In the genomic region with DNA sequence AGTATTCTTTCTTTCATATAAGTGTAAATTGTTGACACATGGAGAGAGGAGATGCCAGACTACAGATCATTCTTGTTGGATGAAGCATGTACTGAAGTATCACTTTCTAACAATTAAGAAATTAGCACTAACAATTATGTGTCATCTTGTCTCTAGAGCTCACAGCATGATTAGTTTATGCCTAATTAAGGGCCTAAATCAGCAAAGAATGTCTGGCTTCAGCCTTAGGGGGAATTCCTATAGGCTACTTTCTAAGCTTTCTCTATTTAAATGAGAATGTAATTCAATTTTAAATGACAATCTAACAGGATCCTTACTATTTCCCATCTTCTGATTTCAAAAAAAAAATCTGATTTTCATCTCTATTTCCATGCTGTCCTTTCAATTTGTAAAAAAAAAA, we compare ENCODE assay signal across 1 cellular context.
TF ChIP-seq lines count a peak whose summit lies in the region.

No MANE protein-coding gene starts in this region.

TF ChIP-seq in H1, 55 proteins besides CTCF, POLR2A, EP300 and RAD21 (continued from another document):
- TF ChIP-seq, protein P1, sequence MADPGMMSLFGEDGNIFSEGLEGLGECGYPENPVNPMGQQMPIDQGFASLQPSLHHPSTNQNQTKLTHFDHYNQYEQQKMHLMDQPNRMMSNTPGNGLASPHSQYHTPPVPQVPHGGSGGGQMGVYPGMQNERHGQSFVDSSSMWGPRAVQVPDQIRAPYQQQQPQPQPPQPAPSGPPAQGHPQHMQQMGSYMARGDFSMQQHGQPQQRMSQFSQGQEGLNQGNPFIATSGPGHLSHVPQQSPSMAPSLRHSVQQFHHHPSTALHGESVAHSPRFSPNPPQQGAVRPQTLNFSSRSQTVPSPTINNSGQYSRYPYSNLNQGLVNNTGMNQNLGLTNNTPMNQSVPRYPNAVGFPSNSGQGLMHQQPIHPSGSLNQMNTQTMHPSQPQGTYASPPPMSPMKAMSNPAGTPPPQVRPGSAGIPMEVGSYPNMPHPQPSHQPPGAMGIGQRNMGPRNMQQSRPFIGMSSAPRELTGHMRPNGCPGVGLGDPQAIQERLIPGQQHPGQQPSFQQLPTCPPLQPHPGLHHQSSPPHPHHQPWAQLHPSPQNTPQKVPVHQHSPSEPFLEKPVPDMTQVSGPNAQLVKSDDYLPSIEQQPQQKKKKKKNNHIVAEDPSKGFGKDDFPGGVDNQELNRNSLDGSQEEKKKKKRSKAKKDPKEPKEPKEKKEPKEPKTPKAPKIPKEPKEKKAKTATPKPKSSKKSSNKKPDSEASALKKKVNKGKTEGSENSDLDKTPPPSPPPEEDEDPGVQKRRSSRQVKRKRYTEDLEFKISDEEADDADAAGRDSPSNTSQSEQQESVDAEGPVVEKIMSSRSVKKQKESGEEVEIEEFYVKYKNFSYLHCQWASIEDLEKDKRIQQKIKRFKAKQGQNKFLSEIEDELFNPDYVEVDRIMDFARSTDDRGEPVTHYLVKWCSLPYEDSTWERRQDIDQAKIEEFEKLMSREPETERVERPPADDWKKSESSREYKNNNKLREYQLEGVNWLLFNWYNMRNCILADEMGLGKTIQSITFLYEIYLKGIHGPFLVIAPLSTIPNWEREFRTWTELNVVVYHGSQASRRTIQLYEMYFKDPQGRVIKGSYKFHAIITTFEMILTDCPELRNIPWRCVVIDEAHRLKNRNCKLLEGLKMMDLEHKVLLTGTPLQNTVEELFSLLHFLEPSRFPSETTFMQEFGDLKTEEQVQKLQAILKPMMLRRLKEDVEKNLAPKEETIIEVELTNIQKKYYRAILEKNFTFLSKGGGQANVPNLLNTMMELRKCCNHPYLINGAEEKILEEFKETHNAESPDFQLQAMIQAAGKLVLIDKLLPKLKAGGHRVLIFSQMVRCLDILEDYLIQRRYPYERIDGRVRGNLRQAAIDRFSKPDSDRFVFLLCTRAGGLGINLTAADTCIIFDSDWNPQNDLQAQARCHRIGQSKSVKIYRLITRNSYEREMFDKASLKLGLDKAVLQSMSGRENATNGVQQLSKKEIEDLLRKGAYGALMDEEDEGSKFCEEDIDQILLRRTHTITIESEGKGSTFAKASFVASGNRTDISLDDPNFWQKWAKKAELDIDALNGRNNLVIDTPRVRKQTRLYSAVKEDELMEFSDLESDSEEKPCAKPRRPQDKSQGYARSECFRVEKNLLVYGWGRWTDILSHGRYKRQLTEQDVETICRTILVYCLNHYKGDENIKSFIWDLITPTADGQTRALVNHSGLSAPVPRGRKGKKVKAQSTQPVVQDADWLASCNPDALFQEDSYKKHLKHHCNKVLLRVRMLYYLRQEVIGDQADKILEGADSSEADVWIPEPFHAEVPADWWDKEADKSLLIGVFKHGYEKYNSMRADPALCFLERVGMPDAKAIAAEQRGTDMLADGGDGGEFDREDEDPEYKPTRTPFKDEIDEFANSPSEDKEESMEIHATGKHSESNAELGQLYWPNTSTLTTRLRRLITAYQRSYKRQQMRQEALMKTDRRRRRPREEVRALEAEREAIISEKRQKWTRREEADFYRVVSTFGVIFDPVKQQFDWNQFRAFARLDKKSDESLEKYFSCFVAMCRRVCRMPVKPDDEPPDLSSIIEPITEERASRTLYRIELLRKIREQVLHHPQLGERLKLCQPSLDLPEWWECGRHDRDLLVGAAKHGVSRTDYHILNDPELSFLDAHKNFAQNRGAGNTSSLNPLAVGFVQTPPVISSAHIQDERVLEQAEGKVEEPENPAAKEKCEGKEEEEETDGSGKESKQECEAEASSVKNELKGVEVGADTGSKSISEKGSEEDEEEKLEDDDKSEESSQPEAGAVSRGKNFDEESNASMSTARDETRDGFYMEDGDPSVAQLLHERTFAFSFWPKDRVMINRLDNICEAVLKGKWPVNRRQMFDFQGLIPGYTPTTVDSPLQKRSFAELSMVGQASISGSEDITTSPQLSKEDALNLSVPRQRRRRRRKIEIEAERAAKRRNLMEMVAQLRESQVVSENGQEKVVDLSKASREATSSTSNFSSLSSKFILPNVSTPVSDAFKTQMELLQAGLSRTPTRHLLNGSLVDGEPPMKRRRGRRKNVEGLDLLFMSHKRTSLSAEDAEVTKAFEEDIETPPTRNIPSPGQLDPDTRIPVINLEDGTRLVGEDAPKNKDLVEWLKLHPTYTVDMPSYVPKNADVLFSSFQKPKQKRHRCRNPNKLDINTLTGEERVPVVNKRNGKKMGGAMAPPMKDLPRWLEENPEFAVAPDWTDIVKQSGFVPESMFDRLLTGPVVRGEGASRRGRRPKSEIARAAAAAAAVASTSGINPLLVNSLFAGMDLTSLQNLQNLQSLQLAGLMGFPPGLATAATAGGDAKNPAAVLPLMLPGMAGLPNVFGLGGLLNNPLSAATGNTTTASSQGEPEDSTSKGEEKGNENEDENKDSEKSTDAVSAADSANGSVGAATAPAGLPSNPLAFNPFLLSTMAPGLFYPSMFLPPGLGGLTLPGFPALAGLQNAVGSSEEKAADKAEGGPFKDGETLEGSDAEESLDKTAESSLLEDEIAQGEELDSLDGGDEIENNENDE (IDR thresholded peaks at IDR 0.05; ENCODE audit: insufficient replicate concordance, low read length), result peak; percentile 88
- TF ChIP-seq TEAD4 (IDR thresholded peaks at IDR 0.05; ENCODE audit: low read depth, low read length) (peak; percentile 49; the same call in 1 of the 2 replicates), BCL11A (IDR thresholded peaks at IDR 0.05; ENCODE audit: low read depth in 2 of 2, low read length in 2 of 2) (peak in 1 of 2 experiments; percentile 59), SRF (IDR thresholded peaks at IDR 0.05; ENCODE audit: low read depth, low read length) (peak; percentile 65; the same call in 1 of the 2 replicates)
